In the genomic region with DNA sequence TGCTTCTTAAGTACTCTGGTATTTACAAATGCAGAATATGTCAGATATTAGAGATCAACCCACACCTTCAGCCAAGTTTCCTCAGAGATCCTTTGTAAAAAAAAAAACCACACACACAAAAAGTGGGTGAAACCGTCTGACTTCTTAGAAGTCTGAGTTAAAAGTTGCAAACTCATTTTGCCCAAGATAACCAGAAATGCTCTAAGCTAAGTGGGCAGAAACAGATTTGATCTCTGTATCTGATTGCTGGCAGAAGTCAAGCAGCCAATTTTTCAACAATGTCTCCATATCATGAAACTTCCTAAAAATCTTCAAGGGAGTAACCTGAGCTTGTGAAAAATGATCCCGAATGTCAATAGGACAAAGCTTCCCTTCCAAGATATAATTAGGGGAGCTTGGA, we compare ENCODE assay signal across 23 cellular contexts. TPM values are rescaled to one million over a fixed set of nuclear protein-coding genes. Genes with fewer than 3 reads are reported as not detected.
DNase-seq lines count a peak whose midpoint lies in the region; ATAC-seq, FAIRE-seq and TF ChIP-seq lines count a peak whose summit lies in the region.
"Had no signal": no experiment of that assay in that cellular context is flagged by ENCODE, and none has a peak within 500 bp of the region (broad histone marks: within the 10 kb centered on the region; RNA-seq: fewer than 3 reads in every experiment).

No MANE protein-coding gene starts in this region.

- no peak overlapping the region for H3K9ac ChIP-seq in K562 (ENCODE audit: insufficient read depth in 1 of 2, low read depth in 2 of 2, low read length in 2 of 2)

- H3K4me2 ChIP-seq in K562 (ENCODE audit: insufficient read depth, low read length) = no peak overlapping the region

- 0% methylated on average over 2 of the region's 2 CpGs for WGBS in K562 (ENCODE audit: insufficient coverage, low coverage, missing lambda C conversion rate)

- FAIRE-seq in K562 (lab: Jason Lieb, UNC) = no peak
- FAIRE-seq: A204.1, D721Med, GM12892 had no signal

- H2AFZ ChIP-seq in K562 (ENCODE audit: low read depth, low read length) = no peak overlapping the region

- TF ChIP-seq EP300 in K562 (IDR thresholded peaks at IDR 0.05; ENCODE audit: low read length) = peak; percentile 66

- no peak overlapping the region for H3K4me3 Mint-ChIP-seq in activated CD4-positive, alpha-beta memory T cell treated with anti-CD3 and anti-CD28 coated beads, Interleukin-2, amount 10 ng/mL, durations not matched to agents 7 days and 5 days
- H3K4me3 Mint-ChIP-seq in activated CD4-positive, alpha-beta memory T cell treated with anti-CD3 and anti-CD28 coated beads for 36 hours = no peak overlapping the region
- no peak overlapping the region for H3K4me3 Mint-ChIP-seq in type B pancreatic cell
- no peak overlapping the region for H3K4me3 Mint-ChIP-seq in CD14-positive monocyte
- H3K4me3 Mint-ChIP-seq: CD8-positive, alpha-beta memory T cell had no signal

- H3K4me1 ChIP-seq in K562 (replicated peaks in 1 of 2; ENCODE audit: control insufficient read depth in 2 of 2, insufficient read depth in 2 of 2, low read length in 2 of 2) = peaks cover 9 to 29% of the 10 kb centered on the region in 2 experiments

- no peak overlapping the region for H3K4me3 ChIP-seq in K562
- H3K4me3 ChIP-seq: BLaER1 treated with 17β-estradiol and CSF1 and Interleukin-3, amounts not matched to agents 10 nM and 100 nM had no signal

- BruUV-seq in K562 (replicated peaks; lab: Mats Ljungman, UMichigan) = no TSS peak

- no peaks in the 10 kb centered on the region for H3K9me3 Mint-ChIP-seq in activated CD4-positive, alpha-beta memory T cell treated with anti-CD3 and anti-CD28 coated beads, Interleukin-2, amount 10 ng/mL, durations not matched to agents 7 days and 5 days
- no peaks in the 10 kb centered on the region for H3K9me3 Mint-ChIP-seq in activated CD4-positive, alpha-beta memory T cell treated with anti-CD3 and anti-CD28 coated beads for 36 hours
- no peaks in the 10 kb centered on the region for H3K9me3 Mint-ChIP-seq in type B pancreatic cell
- peaks cover 0 to 3% (median 0%) of the 10 kb centered on the region in 7 donors for H3K9me3 Mint-ChIP-seq in CD14-positive monocyte
- H3K9me3 Mint-ChIP-seq: CD8-positive, alpha-beta memory T cell had no signal

- no peaks in the 10 kb centered on the region for H3K9me3 ChIP-seq in K562 (replicated peaks; ENCODE audit: control insufficient read depth, insufficient read depth, low read depth, low read length)
- H3K9me3 ChIP-seq: BLaER1 treated with 17β-estradiol and CSF1 and Interleukin-3, amounts not matched to agents 10 nM and 100 nM had no signal

- H3K36me3 ChIP-seq in K562 (ENCODE audit: control insufficient read depth, insufficient read depth, low read length) = no peaks in the 10 kb centered on the region
- H3K36me3 ChIP-seq: BLaER1 treated with 17β-estradiol and CSF1 and Interleukin-3, amounts not matched to agents 10 nM and 100 nM had no signal

- H4K20me1 ChIP-seq in K562 (replicated peaks; ENCODE audit: control insufficient read depth, insufficient read depth, low read length) = no peaks in the 10 kb centered on the region
- H4K20me1 ChIP-seq: BLaER1 treated with 17β-estradiol and CSF1 and Interleukin-3, amounts not matched to agents 10 nM and 100 nM had no signal

- DNase-seq in activated CD4-positive, alpha-beta memory T cell treated with anti-CD3 and anti-CD28 coated beads, Interleukin-2, amount 10 ng/mL, durations not matched to agents 7 days and 5 days = no peak
- no peak for DNase-seq in activated CD4-positive, alpha-beta memory T cell treated with anti-CD3 and anti-CD28 coated beads for 36 hours
- DNase-seq in NCI-H2171 treated with DMSO at 0.1 percent for 48 hours (lab: John Stamatoyannopoulos, UW) = peak; percentile 81
- peak in 1 of 4 experiments; percentile 24 for DNase-seq in K562 (ENCODE audit: extremely low read depth in 1 of 4, low spot score in 3 of 4)
- DNase-seq in type B pancreatic cell (ENCODE audit: extremely low spot score, unreplicated experiment) = no peak
- no peak for DNase-seq in CD14-positive monocyte (ENCODE audit: low spot score)
- DNase-seq in DMS114 treated with DMSO at 0.1 percent for 48 hours (lab: John Stamatoyannopoulos, UW; ENCODE audit: unreplicated experiment) = no peak
- DNase-seq in NCI-H1694 treated with DMSO at 0.1 percent for 48 hours (lab: John Stamatoyannopoulos, UW) = no peak
- DNase-seq: CD8-positive, alpha-beta memory T cell; DMS79; GOT3; KBM-7; NCI-H1417 treated with DMSO at 0.1 percent for 48 hours; NCI-H1930; NCI-H774; PC-3; SIG-M5 had no signal

- peaks cover 63% of the 10 kb centered on the region for H3K4me1 Mint-ChIP-seq in activated CD4-positive, alpha-beta memory T cell treated with anti-CD3 and anti-CD28 coated beads, Interleukin-2, amount 10 ng/mL, durations not matched to agents 7 days and 5 days
- peaks cover 8% of the 10 kb centered on the region for H3K4me1 Mint-ChIP-seq in activated CD4-positive, alpha-beta memory T cell treated with anti-CD3 and anti-CD28 coated beads for 36 hours (ENCODE audit: low read depth)
- peaks cover 21% of the 10 kb centered on the region for H3K4me1 Mint-ChIP-seq in type B pancreatic cell (ENCODE audit: unreplicated experiment)
- H3K4me1 Mint-ChIP-seq in CD14-positive monocyte = peaks cover 39% of the 10 kb centered on the region

- no peaks in the 10 kb centered on the region for H3K79me2 ChIP-seq in K562 (ENCODE audit: control insufficient read depth, insufficient read depth, low read length)

- H3K27me3 ChIP-seq in K562 (ENCODE audit: control insufficient read depth in 2 of 2, insufficient read depth in 2 of 2, low read length in 2 of 2) = peaks cover 0 to 27% of the 10 kb centered on the region in 2 experiments; a peak in 3 of 5 replicates

- no peak overlapping the region for H3K27ac ChIP-seq in K562 (ENCODE audit: extremely low read depth, low read depth, low read length)
- H3K27ac ChIP-seq: BLaER1 treated with 17β-estradiol and CSF1 and Interleukin-3, amounts not matched to agents 10 nM and 100 nM; RWPE1 had no signal

- H3K36me3 Mint-ChIP-seq in activated CD4-positive, alpha-beta memory T cell treated with anti-CD3 and anti-CD28 coated beads, Interleukin-2, amount 10 ng/mL, durations not matched to agents 7 days and 5 days (ENCODE audit: low read depth) = no peaks in the 10 kb centered on the region
- H3K36me3 Mint-ChIP-seq in activated CD4-positive, alpha-beta memory T cell treated with anti-CD3 and anti-CD28 coated beads for 36 hours = no peaks in the 10 kb centered on the region
- H3K36me3 Mint-ChIP-seq in type B pancreatic cell (no peaks in the 10 kb centered on the region), CD14-positive monocyte (peaks cover 4 to 5% of the 10 kb centered on the region in 2 donors)
- H3K36me3 Mint-ChIP-seq: CD8-positive, alpha-beta memory T cell had no signal

- H3K27ac Mint-ChIP-seq in activated CD4-positive, alpha-beta memory T cell treated with anti-CD3 and anti-CD28 coated beads, Interleukin-2, amount 10 ng/mL, durations not matched to agents 7 days and 5 days = peak overlapping the region; percentile 47
- H3K27ac Mint-ChIP-seq in activated CD4-positive, alpha-beta memory T cell treated with anti-CD3 and anti-CD28 coated beads for 36 hours = no peak overlapping the region
- H3K27ac Mint-ChIP-seq in type B pancreatic cell (peak overlapping the region; percentile 34), CD14-positive monocyte (no peak overlapping the region)
- H3K27ac Mint-ChIP-seq: CD8-positive, alpha-beta memory T cell had no signal

- POLR2A ChIA-PET in activated CD4-positive, alpha-beta memory T cell treated with anti-CD3 and anti-CD28 coated beads, Interleukin-2, amount 10 ng/mL, durations not matched to agents 7 days and 5 days (lab: Charles Lee) = interaction anchor here (0.8 kb wide), 1 partner anchor 29 kb away, joined by 3 read pairs; the partner anchor contains the start of gene ATXN10
- POLR2A ChIA-PET in activated CD4-positive, alpha-beta memory T cell treated with anti-CD3 and anti-CD28 coated beads for 36 hours (lab: Charles Lee) = no interaction called here
- POLR2A ChIA-PET in K562 (lab: Yijun Ruan, JAX) = no interaction called here

- no peak for TF ChIP-seq CTCF in K562 (IDR thresholded peaks at IDR 0.05 in 2 of 3, conservative IDR thresholded peaks at IDR 0.05 in 1 of 3; ENCODE audit: insufficient read depth in 2 of 3, low read depth in 1 of 3, low read length in 3 of 3)
- no peak for TF ChIP-seq CTCF in type B pancreatic cell (conservative IDR thresholded peaks at IDR 0.05)
- no peak for TF ChIP-seq CTCF in CD14-positive monocyte (IDR thresholded peaks at IDR 0.05)

- intact Hi-C loops in activated CD4-positive, alpha-beta memory T cell treated with anti-CD3 and anti-CD28 coated beads for 36 hours (cut with micrococcal nuclease) = loop anchor here (10.0 kb wide), 2 partner anchors 68 to 222 kb away; no protein-coding TSS in a partner anchor
- intact Hi-C loops in K562 (cut with micrococcal nuclease) = no loop called here
- intact Hi-C loops in CD14-positive monocyte (cut with micrococcal nuclease) = loop anchor here in 1 of 2 donors (10.0 kb wide), 1 partner anchor 472 kb away; no protein-coding TSS in a partner anchor

- TF ChIP-seq POLR2A in K562 (conservative IDR thresholded peaks at IDR 0.05) = no peak

- no peak for TF ChIP-seq RAD21 in K562 (CRISPR knock-in tag; conservative IDR thresholded peaks at IDR 0.05 in 1 of 2, IDR thresholded peaks at IDR 0.05 in 1 of 2)

- no peaks in the 10 kb centered on the region for H3K9me1 ChIP-seq in K562 (ENCODE audit: control insufficient read depth, insufficient read depth, low read length)

- CTCF ChIA-PET in activated CD4-positive, alpha-beta memory T cell treated with anti-CD3 and anti-CD28 coated beads, Interleukin-2, amount 10 ng/mL, durations not matched to agents 7 days and 5 days (lab: Charles Lee) = interaction anchor here (0.6 to 1.4 kb wide), 4 partner anchors 9 to 711 kb away, joined by 3 to 4 read pairs (median 3); no protein-coding TSS in a partner anchor
- CTCF ChIA-PET in activated CD4-positive, alpha-beta memory T cell treated with anti-CD3 and anti-CD28 coated beads for 36 hours (lab: Charles Lee) = interaction anchor here (2.0 to 4.8 kb wide), 2 partner anchors 36 to 220 kb away, joined by 5 to 38 read pairs; no protein-coding TSS in a partner anchor
- CTCF ChIA-PET in K562 (lab: Yijun Ruan, JAX; ENCODE audit: low intra/inter-chr PET ratio) = no interaction called here

- H3K27me3 Mint-ChIP-seq in activated CD4-positive, alpha-beta memory T cell treated with anti-CD3 and anti-CD28 coated beads, Interleukin-2, amount 10 ng/mL, durations not matched to agents 7 days and 5 days = peaks cover 42% of the 10 kb centered on the region
- H3K27me3 Mint-ChIP-seq in activated CD4-positive, alpha-beta memory T cell treated with anti-CD3 and anti-CD28 coated beads for 36 hours = peaks cover 38% of the 10 kb centered on the region
- peaks cover 39% of the 10 kb centered on the region for H3K27me3 Mint-ChIP-seq in type B pancreatic cell
- peaks cover 40 to 67% (median 66%) of the 10 kb centered on the region in 3 donors for H3K27me3 Mint-ChIP-seq in CD14-positive monocyte (ENCODE audit: low read depth in 3 of 3)

- in situ Hi-C loops in K562 (cut with MboI) = loop anchor here (5.0 to 10.0 kb wide), 3 partner anchors 66 to 339 kb away; no protein-coding TSS in a partner anchor

- ATAC-seq in K562 = no peak
- ATAC-seq: PC-3, SK-N-SH treated with all-trans-retinoic acid at 6 μM for 48 hours had no signal

RNA-seq across cellular contexts. Expression of gene ATXN10, which starts 28.7 kb away (rescaled TPM):
- 10 to 100 TPM; 84.5 to 92.6 TPM for total RNA-seq in activated CD4-positive, alpha-beta memory T cell treated with anti-CD3 and anti-CD28 coated beads, Interleukin-2, amount 10 ng/mL, durations not matched to agents 7 days and 5 days
- total RNA-seq in activated CD4-positive, alpha-beta memory T cell treated with anti-CD3 and anti-CD28 coated beads for 36 hours = 10 to 100 TPM; 88.6 to 89.9 TPM
- total RNA-seq in K562 (2011; cell fraction: chromatin; rRNA removed; ENCODE audit: low replicate concordance) = 53.4 and 83.4 TPM in 2 replicates
- 26.8 and 40.0 TPM in 2 replicates for total RNA-seq in K562 (2011; cell fraction: nucleolus; rRNA removed)
- total RNA-seq in K562 (2011; cell fraction: nucleoplasm; rRNA removed) = 36.8 and 43.4 TPM in 2 replicates
- total RNA-seq in K562 (2014; rRNA removed) = 16.6 and 21.7 TPM in 2 replicates
- 32.2 and 35.3 TPM in 2 replicates for total RNA-seq in K562 (2014; rRNA removed; fragmentation: Illumina TruSeq; extraction: Trizol)
- 26.6 and 33.6 TPM in 2 replicates for total RNA-seq in K562 (2015; rRNA removed; fragmentation: Illumina TruSeq; extraction: Trizol)
- total RNA-seq in K562 (2021) = 66.7 and 72.9 TPM in 2 replicates
- polyA plus RNA-seq in K562 (2011; rRNA removed) = 165 and 190 TPM in 2 replicates
- 21.2 and 70.6 TPM in 2 replicates for polyA plus RNA-seq in K562 (2011; cell fraction: cytosol; rRNA removed)
- 27.9 and 39.6 TPM in 2 replicates for polyA plus RNA-seq in K562 (2011; cell fraction: nucleus; rRNA removed)
- polyA plus RNA-seq in K562 (2012) = 62.7 and 69.3 TPM in 2 replicates
- 88.2 and 109 TPM in 2 replicates for polyA plus RNA-seq in K562 (2014; fragmentation: Illumina TruSeq; extraction: Trizol)
- 10 to 100 TPM; 11.5 to 16.4 TPM for polyA plus RNA-seq in K562 (2014; fragmentation: Nextera tagmentation; extraction: Ambion mirVana)
- polyA plus RNA-seq in K562 (2014; rRNA removed) = 38.9 and 60.4 TPM in 2 replicates
- 209 and 220 TPM in 2 replicates for polyA minus RNA-seq in K562 (2011; rRNA and poly(A)+ RNA removed)
- 51.2 and 64.3 TPM in 2 replicates for polyA minus RNA-seq in K562 (2011; cell fraction: cytosol; rRNA and poly(A)+ RNA removed)
- 21.4 and 35.2 TPM in 2 replicates for polyA minus RNA-seq in K562 (2011; cell fraction: nucleus; rRNA and poly(A)+ RNA removed)
- 117 and 182 TPM in 2 replicates for total RNA-seq in type B pancreatic cell (ENCODE audit: low replicate concordance)
- polyA plus RNA-seq in CD14-positive monocyte = 100 to 1,000 TPM in 1 of 2 donors, 10 to 100 TPM in 1; 92.4 to 106 TPM

Comparison
In these comparisons a context has a peak if more than half of its experiments do, and no peak if none do; other contexts are left out.
1. H3K27ac Mint-ChIP-seq: peak in activated CD4-positive, alpha-beta memory T cell treated with anti-CD3 and anti-CD28 coated beads, Interleukin-2, amount 10 ng/mL, durations not matched to agents 7 days and 5 days (single experiment) and type B pancreatic cell (single experiment); none in activated CD4-positive, alpha-beta memory T cell treated with anti-CD3 and anti-CD28 coated beads for 36 hours (single experiment) and CD14-positive monocyte (0 of 7).